8 cellular contexts compared by ENCODE assay signal in the genomic region with DNA sequence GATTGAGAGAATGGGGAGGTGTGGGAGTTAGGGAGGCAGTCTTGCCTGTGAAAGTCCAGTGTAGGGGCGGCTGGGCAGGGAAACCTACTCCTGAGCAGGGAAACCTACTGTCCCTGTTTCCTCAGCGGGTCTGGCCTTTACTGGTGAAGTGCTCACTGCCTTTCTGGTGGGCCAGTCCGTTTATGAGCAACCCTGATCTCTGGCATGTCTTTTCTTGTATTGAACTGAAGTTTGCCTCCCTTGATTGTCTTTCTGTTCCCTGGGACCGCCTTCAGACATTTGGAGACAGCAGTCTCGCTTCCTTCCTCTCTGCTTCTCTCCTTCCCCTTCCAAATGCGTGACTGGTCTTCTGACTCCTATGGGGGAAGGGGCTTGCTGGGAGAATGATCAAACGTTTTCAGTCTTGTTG. TPM values are rescaled to one million over a fixed set of nuclear protein-coding genes. Genes with fewer than 3 reads are reported as not detected.
DNase-seq lines count a peak whose midpoint lies in the region; ATAC-seq and TF ChIP-seq lines count a peak whose summit lies in the region.

No MANE protein-coding gene starts in this region.

- H3K36me3 Mint-ChIP-seq in activated T-cell treated with anti-CD3 and anti-CD28 coated beads, Interleukin-2, amount 50 U/mL, for 24 hours (ENCODE audit: low read depth) = peaks cover 4% of the 10 kb centered on the region
- H3K36me3 Mint-ChIP-seq in activated CD8-positive, alpha-beta T cell treated with anti-CD3 and anti-CD28 coated beads for 36 hours (ENCODE audit: low read depth) = peaks cover 8% of the 10 kb centered on the region

- H3K9me3 Mint-ChIP-seq in activated T-cell treated with anti-CD3 and anti-CD28 coated beads, Interleukin-2, amount 50 U/mL, for 24 hours = no peaks in the 10 kb centered on the region
- H3K9me3 Mint-ChIP-seq in activated CD8-positive, alpha-beta T cell treated with anti-CD3 and anti-CD28 coated beads for 36 hours = no peaks in the 10 kb centered on the region

- H3K4me1 Mint-ChIP-seq in activated T-cell treated with anti-CD3 and anti-CD28 coated beads, Interleukin-2, amount 50 U/mL, for 24 hours (ENCODE audit: low read depth) = peaks cover 67% of the 10 kb centered on the region
- peaks cover 59% of the 10 kb centered on the region for H3K4me1 Mint-ChIP-seq in activated CD8-positive, alpha-beta T cell treated with anti-CD3 and anti-CD28 coated beads for 36 hours (ENCODE audit: low read depth)

- H3K27me3 Mint-ChIP-seq in activated T-cell treated with anti-CD3 and anti-CD28 coated beads, Interleukin-2, amount 50 U/mL, for 24 hours = no peaks in the 10 kb centered on the region
- H3K27me3 Mint-ChIP-seq in activated CD8-positive, alpha-beta T cell treated with anti-CD3 and anti-CD28 coated beads for 36 hours = no peaks in the 10 kb centered on the region

- peak overlapping the region; percentile 75 for H3K4me3 Mint-ChIP-seq in activated T-cell treated with anti-CD3 and anti-CD28 coated beads, Interleukin-2, amount 50 U/mL, for 24 hours
- peak overlapping the region; percentile 75 for H3K4me3 Mint-ChIP-seq in activated CD8-positive, alpha-beta T cell treated with anti-CD3 and anti-CD28 coated beads for 36 hours

- no peak for DNase-seq in activated T-cell treated with anti-CD3 and anti-CD28 coated beads, Interleukin-2, amount 50 U/mL, for 24 hours
- no peak for DNase-seq in activated T-cell treated with anti-CD3 and anti-CD28 coated beads, Interleukin-2, amount 50 U/mL, for 1 hour
- no peak for DNase-seq in activated CD8-positive, alpha-beta T cell treated with anti-CD3 and anti-CD28 coated beads for 36 hours
- DNase-seq in left ventricle myocardium superior (peak; percentile 49), sciatic nerve (ENCODE audit: low spot score) (no peak), NCI-H1930 (lab: John Stamatoyannopoulos, UW) (no peak)

- no peak for ATAC-seq in activated CD8-positive, alpha-beta T cell treated with anti-CD3 and anti-CD28 coated beads for 36 hours
- ATAC-seq in left ventricle myocardium superior = peak; percentile 10
- peak; percentile 48 for ATAC-seq in sciatic nerve
- ATAC-seq in HG03025 (IDR thresholded peaks at IDR 0.05; ENCODE audit: low FRiP score, unreplicated experiment) = no peak
- no peak for ATAC-seq in GM19328 (IDR thresholded peaks at IDR 0.05; ENCODE audit: unreplicated experiment)

- no peak for TF ChIP-seq CTCF in activated CD8-positive, alpha-beta T cell treated with anti-CD3 and anti-CD28 coated beads for 36 hours (IDR thresholded peaks at IDR 0.05)

- peak overlapping the region; percentile 8 for H3K27ac Mint-ChIP-seq in activated T-cell treated with anti-CD3 and anti-CD28 coated beads, Interleukin-2, amount 50 U/mL, for 24 hours
- H3K27ac Mint-ChIP-seq in activated CD8-positive, alpha-beta T cell treated with anti-CD3 and anti-CD28 coated beads for 36 hours = peak overlapping the region; percentile 8

- POLR2A ChIA-PET in activated CD8-positive, alpha-beta T cell treated with anti-CD3 and anti-CD28 coated beads for 36 hours (lab: Charles Lee) = no interaction called here

- CTCF ChIA-PET in activated CD8-positive, alpha-beta T cell treated with anti-CD3 and anti-CD28 coated beads for 36 hours (lab: Charles Lee) = interaction anchor here (5.1 to 5.2 kb wide), 2 partner anchors 324 to 330 kb away, joined by 37 to 121 read pairs; no protein-coding TSS in a partner anchor

- intact Hi-C loops in activated CD8-positive, alpha-beta T cell treated with anti-CD3 and anti-CD28 coated beads for 36 hours (cut with micrococcal nuclease) = loop anchor here (5.0 kb wide), 2 partner anchors 127 to 347 kb away; no protein-coding TSS in a partner anchor
- intact Hi-C loops in left ventricle myocardium superior (cut with micrococcal nuclease) (loop anchor here (10.0 kb wide), 1 partner anchor 134 kb away; no protein-coding TSS in a partner anchor), sciatic nerve (cut with DNase I) (loop anchor here (10.0 kb wide), 1 partner anchor 124 kb away; no protein-coding TSS in a partner anchor)

RNA-seq across cellular contexts. Expression of a gene that starts 2.9 kb away (rescaled TPM):
- total RNA-seq in activated CD8-positive, alpha-beta T cell treated with anti-CD3 and anti-CD28 coated beads for 36 hours = 1 to 10 TPM; 5.9 to 6.8 TPM
- 20.9 TPM for total RNA-seq in left ventricle myocardium superior
- total RNA-seq in sciatic nerve = 38.7 TPM

Comparison
In these comparisons a context has a peak if more than half of its experiments do, and no peak if none do; other contexts are left out.
1. ATAC-seq: peak in left ventricle myocardium superior (single experiment) and sciatic nerve (single experiment); none in activated CD8-positive, alpha-beta T cell treated with anti-CD3 and anti-CD28 coated beads for 36 hours (single experiment), HG03025 (single experiment) and GM19328 (single experiment).